In genomic region chr3:138188013-138188352, GRCh38 we compare ENCODE assay signal across 8 cellular contexts. TPM values are rescaled to one million over a fixed set of nuclear protein-coding genes. Genes with fewer than 3 reads are reported as not detected.
A peak's percentile ranks its signal among the peaks of the same experiment; 100 is the strongest.
DNase-seq lines count a peak whose midpoint lies in the region; ATAC-seq and TF ChIP-seq lines count a peak whose summit lies in the region.

No MANE protein-coding gene starts in this region.

- intact Hi-C loops in adrenal gland (cut with DNase I) = loop anchor here in 1 of 2 donors (10.0 kb wide), 1 partner anchor 137 kb away; the partner anchor contains the start of gene NME9

- H3K4me3 ChIP-seq in GM12865 (ENCODE audit: low read depth, low read length) (peak overlapping the region; percentile 78), adrenal gland (peak overlapping the region; percentile 62 to 100 (median 92)), iPS-11a (ENCODE audit: low read depth, low read length) (peak overlapping the region; percentile 92)
- peak overlapping the region; percentile 88 for H3K4me3 ChIP-seq in Jurkat, Clone E6-1 (ENCODE audit: low read length)

- 0 to 2% (median 1%) methylated on average over 6 to 11 of the region's 11 CpGs for WGBS in adrenal gland, 4 donors

- TF ChIP-seq POLR2A in adrenal gland (IDR thresholded peaks at IDR 0.05) = peak in 1 of 2 donors; percentile 58

- H3K27me3 ChIP-seq in adrenal gland = peaks cover 10% of the 10 kb centered on the region

- peak overlapping the region; percentile 82 to 99 (median 95) for H3K27ac ChIP-seq in adrenal gland

- H3K36me3 ChIP-seq in adrenal gland (replicated peaks in 1 of 2) = no peaks in the 10 kb centered on the region

- H3K9me3 ChIP-seq in adrenal gland (replicated peaks in 1 of 3) = no peaks in the 10 kb centered on the region

- peaks cover 0 to 19% of the 10 kb centered on the region in 2 donors for H3K4me1 ChIP-seq in adrenal gland (replicated peaks in 1 of 2)

- DNase-seq in GM12865 (ENCODE audit: low read depth) = no peak
- DNase-seq in Jurkat, Clone E6-1 (ENCODE audit: low read depth, low spot score) = no peak
- peak in 2 of 7 donors; percentile 57 to 66 for DNase-seq in adrenal gland
- DNase-seq in stimulated activated naive CD4-positive, alpha-beta T cell treated with Interleukin-2 at 50 U/mL for 16 hours (lab: John Stamatoyannopoulos, UW) = peak; percentile 38
- no peak for DNase-seq in NCI-H2029 treated with DMSO at 0.1 percent for 48 hours (lab: John Stamatoyannopoulos, UW)
- no peak for DNase-seq in activated CD4-positive, alpha-beta T cell treated with anti-CD3 and anti-CD28 coated beads for 4 hours

- ATAC-seq in GM18870 (IDR thresholded peaks at IDR 0.05; ENCODE audit: unreplicated experiment) = no peak

- no peak for TF ChIP-seq CTCF in GM12865 (IDR thresholded peaks at IDR 0.05; ENCODE audit: insufficient read depth, low read depth, low read length, missing control alignments)
- TF ChIP-seq CTCF in adrenal gland (IDR thresholded peaks at IDR 0.05) = no peak

RNA-seq across cellular contexts. Expression of gene ARMC8, which starts 0.9 kb away (rescaled TPM):
- polyA plus RNA-seq in Jurkat, Clone E6-1 (2012; ENCODE audit: insufficient read depth, insufficient read length) = 63.9 TPM
- total RNA-seq in adrenal gland = 100 to 1,000 TPM in 1 of 8 donors, 10 to 100 TPM in 7; 27.8 to 103 (median 42.5) TPM
- 10 to 100 TPM; 17.3 to 52.4 (median 18.5) TPM for polyA plus RNA-seq in adrenal gland

RNA-seq across cellular contexts. Expression of gene DBR1, which starts 13.3 kb away (rescaled TPM):
- polyA plus RNA-seq in Jurkat, Clone E6-1 (2012; ENCODE audit: insufficient read depth, insufficient read length) = 14.6 TPM
- total RNA-seq in adrenal gland = 10 to 100 TPM in 6 of 8 donors, 1 to 10 TPM in 2; 9.0 to 18.8 (median 12.0) TPM
- polyA plus RNA-seq in adrenal gland = 10 to 100 TPM in 1 of 3 donors, 1 to 10 TPM in 2; 5.6 to 14.5 (median 5.7) TPM

RNA-seq across cellular contexts. Expression of gene A4GNT, which starts 55.8 kb away (rescaled TPM):
- polyA plus RNA-seq in Jurkat, Clone E6-1 (2012; ENCODE audit: insufficient read depth, insufficient read length) = not detected
- total RNA-seq in adrenal gland = not detected
- polyA plus RNA-seq in adrenal gland = not detected
